ENCODE assay signal across 28 cellular contexts in the genomic region with DNA sequence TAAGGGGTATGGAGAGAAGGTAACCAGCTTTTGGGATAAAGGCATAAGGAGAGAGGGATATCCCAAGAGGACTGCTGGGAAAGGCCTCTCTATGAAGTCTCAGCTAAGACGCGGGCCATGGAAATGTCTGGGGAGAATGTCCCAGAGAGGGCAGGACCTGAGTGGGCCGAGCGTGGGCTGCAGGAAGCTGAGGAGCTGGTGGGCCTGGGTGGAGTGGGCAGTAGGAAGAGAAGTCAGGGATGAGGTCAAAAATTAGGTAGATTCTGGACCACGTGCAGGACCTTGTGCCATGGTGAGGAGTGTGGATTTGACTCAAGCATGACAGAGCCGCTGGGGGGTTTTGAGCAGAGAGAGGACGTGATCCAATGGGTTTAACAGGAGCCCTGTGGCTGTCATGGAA.
"Had no signal": no experiment of that assay in that cellular context is flagged by ENCODE, and none has a peak within 500 bp of the region (broad histone marks: within the 10 kb centered on the region; RNA-seq: fewer than 3 reads in every experiment).

No MANE protein-coding gene starts in this region.

- H3K4me3 ChIP-seq: left lung, lung, mucosa of descending colon, right atrium auricular region, right lobe of liver, smooth muscle cell, tibial nerve, uterus had no signal

- H2AFZ ChIP-seq: parathyroid adenoma had no signal

- H3K9me3 ChIP-seq: left lung, mucosa of descending colon, neutrophil, right atrium auricular region, right lobe of liver, uterus had no signal

- H3K27me3 ChIP-seq: right atrium auricular region, right lobe of liver, tibial nerve, uterus had no signal

- H3K9ac ChIP-seq: parathyroid adenoma had no signal

- ATAC-seq: left colon; left lung; mucosa of descending colon; naive thymus-derived CD4-positive, alpha-beta T cell; right lobe of liver; stimulated activated memory B cell treated with anti-CD40 and anti-IgM and Interleukin-4, amounts not matched to agents 10 μg/mL and 1 μg/mL and 100 μg/mL, for 72 hours; stimulated activated naive CD8-positive, alpha-beta T cell treated with anti-CD3 and anti-CD28 coated beads, Interleukin-15, amount 100 ng/mL, for 72 hours had no signal

- H3K27ac ChIP-seq: left lung, neutrophil, parathyroid adenoma, right atrium auricular region, right lobe of liver, tibial nerve, uterus had no signal

- H3K4me1 Mint-ChIP-seq: immature natural killer cell; stimulated activated naive CD8-positive, alpha-beta T cell treated with anti-CD3 and anti-CD28 coated beads, Interleukin-15, amount 100 ng/mL, for 72 hours had no signal

- H3K9me3 Mint-ChIP-seq: immature natural killer cell; memory B cell; naive thymus-derived CD4-positive, alpha-beta T cell; natural killer cell treated with Interleukin-12 subunit alpha and Interleukin-12 subunit beta and Interleukin-15 and Interleukin-18, amount 100 ng/mL, for 72 hours; stimulated activated memory B cell treated with anti-CD40 and anti-IgM and Interleukin-4, amounts not matched to agents 10 μg/mL and 1 μg/mL and 100 μg/mL, for 72 hours; stimulated activated naive CD8-positive, alpha-beta T cell treated with anti-CD3 and anti-CD28 coated beads, Interleukin-15, amount 100 ng/mL, for 72 hours; type B pancreatic cell had no signal

- DNase-seq: hypothalamus; immature natural killer cell; kidney; left colon; left lung; midbrain; mucosa of descending colon; naive thymus-derived CD4-positive, alpha-beta T cell; occipital lobe; right lobe of liver; stimulated activated CD4-positive, alpha-beta T cell treated with anti-CD3 and anti-CD28 coated beads, Interleukin-1b, Interleukin-23, amount 100 ng/mL, for 48 hours; stimulated activated CD4-positive, alpha-beta T cell treated with anti-CD3 and anti-CD28 coated beads, Interleukin-2, amount 100 ng/mL, for 48 hours; stimulated activated CD4-positive, alpha-beta T cell treated with anti-CD3 and anti-CD28 coated beads, Interleukin-4, amount 100 ng/mL, for 4 hours; stimulated activated CD8-positive, alpha-beta memory T cell treated with anti-CD3 and anti-CD28 coated beads, Interleukin-4, amount 100 ng/mL, for 48 hours; stimulated activated naive CD4-positive, alpha-beta T cell treated with Interleukin-2 at 50 U/mL for 16 hours; stimulated activated naive CD8-positive, alpha-beta T cell treated with anti-CD3 and anti-CD28 coated beads, Interleukin-15, amount 100 ng/mL, for 72 hours; substantia nigra; uterus had no signal

- H3K27ac Mint-ChIP-seq: immature natural killer cell; memory B cell; naive thymus-derived CD4-positive, alpha-beta T cell; natural killer cell treated with Interleukin-12 subunit alpha and Interleukin-12 subunit beta and Interleukin-15 and Interleukin-18, amount 100 ng/mL, for 72 hours; stimulated activated memory B cell treated with anti-CD40 and anti-IgM and Interleukin-4, amounts not matched to agents 10 μg/mL and 1 μg/mL and 100 μg/mL, for 72 hours; type B pancreatic cell had no signal

- H3K79me2 ChIP-seq: parathyroid adenoma had no signal

- H3K36me3 Mint-ChIP-seq: immature natural killer cell; memory B cell; naive thymus-derived CD4-positive, alpha-beta T cell; natural killer cell treated with Interleukin-12 subunit alpha and Interleukin-12 subunit beta and Interleukin-15 and Interleukin-18, amount 100 ng/mL, for 72 hours; stimulated activated memory B cell treated with anti-CD40 and anti-IgM and Interleukin-4, amounts not matched to agents 10 μg/mL and 1 μg/mL and 100 μg/mL, for 72 hours had no signal

- H3K4me1 ChIP-seq: left lung, parathyroid adenoma, right atrium auricular region, right lobe of liver, tibial nerve had no signal

- H3K36me3 ChIP-seq: left lung, neutrophil, right atrium auricular region, right lobe of liver, tibial nerve, uterus had no signal

- H3K4me2 ChIP-seq: smooth muscle cell had no signal

- H3K4me3 Mint-ChIP-seq: immature natural killer cell; memory B cell; naive thymus-derived CD4-positive, alpha-beta T cell; natural killer cell treated with Interleukin-12 subunit alpha and Interleukin-12 subunit beta and Interleukin-15 and Interleukin-18, amount 100 ng/mL, for 72 hours; stimulated activated memory B cell treated with anti-CD40 and anti-IgM and Interleukin-4, amounts not matched to agents 10 μg/mL and 1 μg/mL and 100 μg/mL, for 72 hours; stimulated activated naive CD8-positive, alpha-beta T cell treated with anti-CD3 and anti-CD28 coated beads, Interleukin-15, amount 100 ng/mL, for 72 hours; type B pancreatic cell had no signal
